In genomic region chr3:12938258-12938711, GRCh38 we compare ENCODE assay signal across 15 cellular contexts.
DNase-seq lines count a peak whose midpoint lies in the region; ATAC-seq, FAIRE-seq and TF ChIP-seq lines count a peak whose summit lies in the region.
"Had no signal": no experiment of that assay in that cellular context is flagged by ENCODE, and none has a peak within 500 bp of the region (broad histone marks: within the 10 kb centered on the region; RNA-seq: fewer than 3 reads in every experiment).

No MANE protein-coding gene starts in this region.

- no peak for TF ChIP-seq CTCF in A673 (conservative IDR thresholded peaks at IDR 0.05; ENCODE audit: low read depth, low read length)
- no peak for TF ChIP-seq CTCF in GM13976 (IDR thresholded peaks at IDR 0.05; ENCODE audit: borderline replicate concordance, control extremely low read depth, extremely low read depth, insufficient read depth, missing control alignments)
- no peak for TF ChIP-seq CTCF in D721Med (IDR thresholded peaks at IDR 0.05; ENCODE audit: insufficient read depth, missing control alignments)

- H3K36me3 ChIP-seq in A673 (ENCODE audit: insufficient read depth, low read length, poor library complexity, severe bottlenecking) (no peaks in the 10 kb centered on the region), rectal smooth muscle tissue (ENCODE audit: control insufficient read depth, insufficient read depth, low read length) (peaks cover 14% of the 10 kb centered on the region)

- in situ Hi-C loops in GM13976 (cut with MboI; ENCODE audit: low sequenced_read_pairs, unreplicated experiment), result no loop called here

- no peak overlapping the region for H3K9ac ChIP-seq in rectal smooth muscle tissue (ENCODE audit: low read length)

- H3K27me3 ChIP-seq in A673 (replicated peaks; ENCODE audit: insufficient read depth, low read depth, low read length, poor library complexity) (no peaks in the 10 kb centered on the region), rectal smooth muscle tissue (ENCODE audit: control insufficient read depth, insufficient read depth, low read length) (no peaks in the 10 kb centered on the region)

- CTCF ChIA-PET in A673 (lab: Charles Lee), result no interaction called here
- CTCF ChIA-PET in HEK293T (lab: Yijun Ruan, JAX), result no interaction called here

- no TSS peak for BruUV-seq in A673 (replicated peaks; lab: Mats Ljungman, UMichigan)

- peak overlapping the region; percentile 65 for H3K27ac ChIP-seq in A673 (ENCODE audit: low read depth, low read length, poor library complexity, severe bottlenecking)
- peak overlapping the region; percentile 3 for H3K27ac ChIP-seq in caudate nucleus (ENCODE audit: low read depth, low read length)
- peak overlapping the region; percentile 64 for H3K27ac ChIP-seq in rectal smooth muscle tissue (ENCODE audit: low read depth, low read length)
- H3K27ac ChIP-seq: A549 had no signal

- ATAC-seq in left cardiac atrium (peak; percentile 34 to 51), GM21825 (IDR thresholded peaks at IDR 0.05; ENCODE audit: unreplicated experiment) (no peak)
- ATAC-seq: A549 had no signal

- no peaks in the 10 kb centered on the region for H3K4me1 ChIP-seq in A673 (ENCODE audit: insufficient read depth, low read length, poor library complexity, severe bottlenecking)
- H3K4me1 ChIP-seq in rectal smooth muscle tissue (ENCODE audit: control insufficient read depth, insufficient read depth, low read length), result peaks cover 34% of the 10 kb centered on the region
- H3K4me1 ChIP-seq: A549 had no signal

- no peaks in the 10 kb centered on the region for H3K9me3 ChIP-seq in A673 (ENCODE audit: low read depth, low read length, poor library complexity, severe bottlenecking)
- H3K9me3 ChIP-seq: A549 had no signal

- DNase-seq in A673 (ENCODE audit: low spot score), result no peak
- no peak for DNase-seq in caudate nucleus (lab: John Stamatoyannopoulos, UW)
- DNase-seq in left cardiac atrium, result no peak
- DNase-seq in GM13976 (ENCODE audit: low spot score), result no peak
- no peak for DNase-seq in D721Med (ENCODE audit: insufficient read length, low spot score)
- no peak for DNase-seq in HEK293T (ENCODE audit: extremely low spot score)
- DNase-seq: activated effector memory CD4-positive, alpha-beta T cell treated with anti-CD3 and anti-CD28 coated beads, Interleukin-2, amount 50 U/mL, for 16 hours; central memory CD4-positive, alpha-beta T cell; DMS153; erythroblast; retina had no signal

- no peak for FAIRE-seq in D721Med (lab: Jason Lieb, UNC)
- FAIRE-seq: A549, HTR-8/SVneo had no signal

- H3K4me3 ChIP-seq in A673 (ENCODE audit: low read depth, low read length, poor library complexity, severe bottlenecking) (no peak overlapping the region), rectal smooth muscle tissue (ENCODE audit: low read length) (no peak overlapping the region)
- H3K4me3 ChIP-seq: A549 had no signal

- intact Hi-C loops in A673 (cut with micrococcal nuclease; ENCODE audit: unreplicated experiment), result no loop called here
- intact Hi-C loops in left cardiac atrium (cut with DNase I), result no loop called here

- POLR2A ChIA-PET in A673 (lab: Charles Lee; ENCODE audit: low non-redundant PET) (no interaction called here), HEK293T (lab: Yijun Ruan, JAX) (no interaction called here)

TF ChIP-seq in HEK293T, 16 proteins besides CTCF, POLR2A, EP300 and RAD21:
- TF ChIP-seq ARNT (IDR thresholded peaks at IDR 0.05), result no peak
- no peak for TF ChIP-seq FOXK2 (IDR thresholded peaks at IDR 0.05)
- TF ChIP-seq ELF4 (IDR thresholded peaks at IDR 0.05), result no peak
- TF ChIP-seq LEF1 (IDR thresholded peaks at IDR 0.05; ENCODE audit: borderline replicate concordance), result no peak
- TF ChIP-seq FOXA1 (IDR thresholded peaks at IDR 0.05), result no peak
- no peak for TF ChIP-seq L3MBTL2 (conservative IDR thresholded peaks at IDR 0.05)

Comparison
In these comparisons a context has a peak if more than half of its experiments do, and no peak if none do; other contexts are left out.
1. H3K27ac ChIP-seq: peak in every context shown above with its lines; median percentile 65 in A673; 64 in rectal smooth muscle tissue; 3 in caudate nucleus.